Comparison of ENCODE assay signal across 26 cellular contexts in the genomic region with DNA sequence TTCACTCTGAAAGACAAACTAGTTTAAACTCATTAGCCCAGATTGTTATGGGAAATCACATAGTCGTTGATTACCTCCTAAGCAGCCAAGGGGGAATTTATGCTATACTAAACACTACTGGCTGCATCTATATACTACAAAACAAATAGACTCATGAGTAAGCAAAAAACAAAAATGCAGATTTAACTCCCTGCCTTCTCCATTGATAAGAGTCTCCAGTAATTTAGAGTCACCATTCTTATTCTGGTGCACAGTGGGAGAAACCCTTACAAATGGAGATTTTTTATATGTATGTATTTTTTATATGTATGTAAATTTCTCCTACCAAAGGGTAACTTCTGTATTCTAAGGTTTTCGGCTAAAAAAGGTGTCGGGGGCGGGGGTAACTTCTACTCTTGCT.
"Had no signal": no experiment of that assay in that cellular context is flagged by ENCODE, and none has a peak within 500 bp of the region (broad histone marks: within the 10 kb centered on the region; RNA-seq: fewer than 3 reads in every experiment).

No MANE protein-coding gene starts in this region.

- H3K27me3 Mint-ChIP-seq: memory B cell, type B pancreatic cell had no signal

- H3K4me1 Mint-ChIP-seq: memory B cell; stimulated activated effector memory CD8-positive, alpha-beta T cell treated with anti-CD3 and anti-CD28 coated beads, Interleukin-12 subunit alpha, Interleukin-12 subunit beta, amount 100 ng/mL, for 72 hours had no signal

- H3K27me3 ChIP-seq: colonic mucosa, suprapubic skin, thyroid gland, uterus had no signal

- H3K4me1 ChIP-seq: colonic mucosa, left ventricle myocardium inferior, lower lobe of right lung, pancreas, suprapubic skin, thyroid gland, uterus had no signal

- H3K4me3 Mint-ChIP-seq: immature natural killer cell; memory B cell; stimulated activated effector memory CD8-positive, alpha-beta T cell treated with anti-CD3 and anti-CD28 coated beads, Interleukin-12 subunit alpha, Interleukin-12 subunit beta, amount 100 ng/mL, for 72 hours; type B pancreatic cell had no signal

- H3K36me3 ChIP-seq: colonic mucosa, heart left ventricle, left ventricle myocardium inferior, lower lobe of right lung, pancreas, suprapubic skin, thyroid gland, uterus had no signal

- DNase-seq: cerebellar nuclear complex; colonic mucosa; dermis blood vessel endothelial cell; foreskin melanocyte; heart left ventricle; hypothalamus; immature natural killer cell; left cardiac atrium; left ventricle myocardium inferior; lower lobe of right lung; midbrain; nucleus accumbens; pancreas; right cardiac atrium; stimulated activated CD4-positive, alpha-beta T cell treated with anti-CD3 and anti-CD28 coated beads, Interleukin-4, amount 100 ng/mL, for 1 hour; stimulated activated CD8-positive, alpha-beta memory T cell treated with anti-CD3 and anti-CD28 coated beads, Interleukin-4, amount 100 ng/mL, for 48 hours; stimulated activated naive CD8-positive, alpha-beta T cell treated with anti-CD3 and anti-CD28 coated beads, Interleukin-15, Interleukin-2, amounts not matched to agents 100 U/mL and 50 U/mL, for 24 hours; thyroid gland; uterus had no signal

- H3K27ac Mint-ChIP-seq: immature natural killer cell; memory B cell; progenitor cell of endocrine pancreas; stimulated activated effector memory CD8-positive, alpha-beta T cell treated with anti-CD3 and anti-CD28 coated beads, Interleukin-12 subunit alpha, Interleukin-12 subunit beta, amount 100 ng/mL, for 72 hours; type B pancreatic cell had no signal

- H3K27ac ChIP-seq: colonic mucosa, heart left ventricle, left ventricle myocardium inferior, lower lobe of right lung, pancreas, suprapubic skin, thyroid gland, uterus had no signal

- H3K4me3 ChIP-seq: colonic mucosa, heart left ventricle, left ventricle myocardium inferior, lower lobe of right lung, pancreas, suprapubic skin, thyroid gland, uterus had no signal

- H3K36me3 Mint-ChIP-seq: immature natural killer cell; memory B cell; stimulated activated effector memory CD8-positive, alpha-beta T cell treated with anti-CD3 and anti-CD28 coated beads, Interleukin-12 subunit alpha, Interleukin-12 subunit beta, amount 100 ng/mL, for 72 hours; type B pancreatic cell had no signal

- FAIRE-seq: endothelial cell of umbilical vein, keratinocyte, pancreas had no signal

- H3K9me3 Mint-ChIP-seq: immature natural killer cell; memory B cell; stimulated activated effector memory CD8-positive, alpha-beta T cell treated with anti-CD3 and anti-CD28 coated beads, Interleukin-12 subunit alpha, Interleukin-12 subunit beta, amount 100 ng/mL, for 72 hours; type B pancreatic cell had no signal

- H3K9me3 ChIP-seq: colonic mucosa, heart left ventricle, left ventricle myocardium inferior, lower lobe of right lung, pancreas, suprapubic skin, thyroid gland, uterus had no signal
